In the genomic region with DNA sequence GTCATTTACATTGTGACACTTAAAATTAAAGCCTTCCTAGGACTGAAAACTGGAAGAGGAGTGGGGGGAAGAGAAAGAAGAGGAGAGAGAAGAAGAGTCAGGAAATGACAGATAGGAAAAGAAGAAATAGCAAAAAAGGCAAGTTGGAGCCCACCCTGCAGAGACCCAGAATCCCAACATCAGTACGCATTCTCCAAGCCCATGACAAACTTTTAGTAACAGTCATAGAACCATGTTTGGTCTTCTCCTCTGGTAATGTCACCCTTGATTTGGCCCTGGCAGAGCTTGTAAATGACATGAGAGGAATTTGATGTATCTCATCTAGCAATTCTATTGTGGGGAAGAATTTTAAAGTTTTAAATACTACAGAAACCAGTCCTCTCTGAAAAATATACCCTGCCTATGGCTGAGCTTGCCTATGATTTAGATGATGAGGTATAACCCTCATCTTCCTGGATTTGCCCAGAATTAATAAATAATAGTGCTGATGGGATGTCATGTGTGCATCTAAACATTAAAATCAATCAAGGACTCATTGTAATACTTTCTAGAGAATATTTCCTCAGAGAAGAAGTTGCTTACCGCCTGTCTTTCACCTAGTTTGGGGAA, we compare ENCODE assay signal across 37 cellular contexts. TPM values are rescaled to one million over a fixed set of nuclear protein-coding genes. Genes with fewer than 3 reads are reported as not detected.
"Had no signal": no experiment of that assay in that cellular context is flagged by ENCODE, and none has a peak within 500 bp of the region (broad histone marks: within the 10 kb centered on the region; RNA-seq: fewer than 3 reads in every experiment).

No MANE protein-coding gene starts in this region.

- H3K4me3 ChIP-seq: MG63 had no signal

- H3K9me3 ChIP-seq: MG63 had no signal

- DNase-seq: Karpas-422, Kasumi-1, MG63, MM.1S, MV-4-11, NCI-H1048, NCI-H1092, NCI-H1092 treated with DMSO at 0.1 percent for 48 hours, NCI-H1105, NCI-H1105 treated with DMSO at 0.1 percent for 48 hours, NCI-H1417, NCI-H1417 treated with DMSO at 0.1 percent for 48 hours, NCI-H1436, NCI-H1436 treated with DMSO at 0.1 percent for 48 hours, NCI-H146, NCI-H1694, NCI-H1694 treated with DMSO at 0.1 percent for 48 hours, NCI-H187, NCI-H187 treated with DMSO at 0.1 percent for 48 hours, NCI-H1930, NCI-H2029, NCI-H2029 treated with DMSO at 0.1 percent for 48 hours, NCI-H2081 treated with DMSO at 0.1 percent for 48 hours, NCI-H2107, NCI-H2171, NCI-H2171 treated with DMSO at 0.1 percent for 48 hours, NCI-H2227 treated with DMSO at 0.1 percent for 48 hours, NCI-H226, NCI-H345, NCI-H446, NCI-H446 treated with DMSO at 0.1 percent for 48 hours, NCI-H510A, NCI-H510A treated with DMSO at 0.1 percent for 48 hours had no signal

- H3K36me3 ChIP-seq: MG63 had no signal

RNA-seq across cellular contexts. Expression of a gene that starts 40.2 kb away (rescaled TPM):
- total RNA-seq: LHCN-M2, M059J, MCF 10A, NCI-H460 had no signal
